In genomic region chr1:170414989-170415733, GRCh38 we compare ENCODE assay signal across 19 cellular contexts.
DNase-seq lines count a peak whose midpoint lies in the region; ATAC-seq, FAIRE-seq and TF ChIP-seq lines count a peak whose summit lies in the region.
"Had no signal": no experiment of that assay in that cellular context is flagged by ENCODE, and none has a peak within 500 bp of the region (broad histone marks: within the 10 kb centered on the region; RNA-seq: fewer than 3 reads in every experiment).

No MANE protein-coding gene starts in this region.

- H3K4me3 ChIP-seq in breast epithelium (no peak overlapping the region), mammary epithelial cell (replicated peaks in 1 of 3; ENCODE audit: insufficient read depth in 1 of 3, low read depth in 2 of 3, low read length in 3 of 3) (no peak overlapping the region), aorta (ENCODE audit: low read length in 2 of 2) (no peak overlapping the region), HepG2 (replicated peaks in 1 of 3; ENCODE audit: insufficient read depth in 1 of 3, low read depth in 2 of 3, low read length in 3 of 3) (no peak overlapping the region)

- in situ Hi-C loops in mammary epithelial cell (cut with MboI; ENCODE audit: low sequenced_read_pairs in 2 of 2), result no loop called here
- in situ Hi-C loops in HepG2 (cut with HindIII; ENCODE audit: extremely low pct_ligation_motif_present, low pct_unique_long_range_greater_than_20kb), result no loop called here

- BruUV-seq in mammary epithelial cell (replicated peaks; lab: Mats Ljungman, UMichigan) (no TSS peak), HepG2 (replicated peaks; lab: Mats Ljungman, UMichigan) (no TSS peak)

- H3K9me3 ChIP-seq in breast epithelium, result no peaks in the 10 kb centered on the region
- H3K9me3 ChIP-seq in mammary epithelial cell (replicated peaks; ENCODE audit: insufficient read depth, low read length), result no peaks in the 10 kb centered on the region
- no peaks in the 10 kb centered on the region for H3K9me3 ChIP-seq in aorta (ENCODE audit: control insufficient read depth, low read length)
- H3K9me3 ChIP-seq in HepG2 (ENCODE audit: low read length), result no peaks in the 10 kb centered on the region

- H3K4me2 ChIP-seq in mammary epithelial cell (ENCODE audit: insufficient read depth, low read depth, low read length) (no peak overlapping the region), HepG2 (ENCODE audit: low read depth, low read length) (no peak overlapping the region)

- TF ChIP-seq CTCF in breast epithelium (IDR thresholded peaks at IDR 0.05), result no peak
- TF ChIP-seq CTCF in mammary epithelial cell (conservative IDR thresholded peaks at IDR 0.05 in 1 of 2, IDR thresholded peaks at IDR 0.05 in 1 of 2; ENCODE audit: extremely low read depth in 1 of 2, insufficient read depth in 1 of 2, low read depth in 1 of 2, low read length in 2 of 2), result no peak
- no peak for TF ChIP-seq CTCF in HepG2 (CRISPR knock-in tag; IDR thresholded peaks at IDR 0.05)

- POLR2A ChIA-PET in HepG2 (lab: Yijun Ruan, JAX), result no interaction called here

- H3K79me2 ChIP-seq in mammary epithelial cell (ENCODE audit: insufficient read depth, low read length) (no peaks in the 10 kb centered on the region), HepG2 (ENCODE audit: insufficient read depth, low read length) (no peaks in the 10 kb centered on the region)

- TF ChIP-seq EP300 in HepG2 (IDR thresholded peaks at IDR 0.05; ENCODE audit: low read depth in 2 of 2, low read length in 2 of 2), result no peak
- TF ChIP-seq EP300 in HepG2 (CRISPR knock-in tag; IDR thresholded peaks at IDR 0.05; ENCODE audit: borderline replicate concordance), result no peak

- FAIRE-seq in HepG2 (lab: Jason Lieb, UNC), result no peak
- FAIRE-seq: TTC549 had no signal

- TF ChIP-seq POLR2A in breast epithelium (IDR thresholded peaks at IDR 0.05) (no peak), HepG2 (IDR thresholded peaks at IDR 0.05; ENCODE audit: insufficient read depth in 1 of 2, low read depth in 2 of 2, low read length in 2 of 2) (no peak)

- intact Hi-C loops in breast epithelium (cut with DNase I; ENCODE audit: low total_unique reads) (no loop called here), mammary epithelial cell (cut with micrococcal nuclease) (no loop called here), aorta (cut with DNase I) (loop anchor here (5.0 to 10.0 kb wide), 4 partner anchors 57 to 340 kb away; partner anchors contain the start of genes GORAB (in 1 of the 2), KIFAP3 (in 1 of the 2) and PRRX1 (in 1 of the 2)), HepG2 (cut with micrococcal nuclease; ENCODE audit: unreplicated experiment) (no loop called here)

- H2AFZ ChIP-seq in mammary epithelial cell (ENCODE audit: low read depth, low read length) (no peak overlapping the region), HepG2 (ENCODE audit: low read length) (no peak overlapping the region)

- dilution Hi-C loops in mammary epithelial cell (cut with HindIII; ENCODE audit: low sequenced_read_pairs), result no loop called here

- DNase-seq in breast epithelium (ENCODE audit: low spot score in 2 of 2) (no peak), mammary epithelial cell (no peak), fibroblast of gingiva (ENCODE audit: low read depth) (peak; percentile 52), medulla oblongata (ENCODE audit: extremely low spot score) (peak; percentile 42), aorta (no peak), NCI-H82 treated with DMSO at 0.1 percent for 48 hours (lab: John Stamatoyannopoulos, UW; ENCODE audit: unreplicated experiment) (no peak), HepG2 (ENCODE audit: low spot score) (no peak)
- DNase-seq: 8988T; activated CD4-positive, alpha-beta T cell treated with anti-CD3 and anti-CD28 coated beads, Interleukin-2, amount 50 U/mL, for 4 hours; glutamatergic neuron; naive B cell; NCI-H2029 treated with DMSO at 0.1 percent for 48 hours; NK-92 treated with Interleukin-12 subunit alpha and Interleukin-12 subunit beta, amount 100 ng/mL, for 24 hours; SIG-M5; stimulated activated CD4-positive, alpha-beta T cell treated with anti-CD3 and anti-CD28 coated beads, Interleukin-4, amount 100 ng/mL, for 4 hours had no signal

- H3K9ac ChIP-seq in mammary epithelial cell (ENCODE audit: insufficient read depth, low read length) (no peak overlapping the region), HepG2 (ENCODE audit: insufficient read depth, low read depth, low read length) (no peak overlapping the region)

- H3K27me3 ChIP-seq in breast epithelium (no peaks in the 10 kb centered on the region), mammary epithelial cell (ENCODE audit: insufficient read depth, low read length) (no peaks in the 10 kb centered on the region), aorta (ENCODE audit: control insufficient read depth in 1 of 2, insufficient read depth in 2 of 2, low read length in 1 of 2) (no peaks in the 10 kb centered on the region), HepG2 (ENCODE audit: control insufficient read depth in 1 of 2, insufficient read depth in 2 of 2, low read length in 2 of 2) (no peaks in the 10 kb centered on the region)

- TF ChIP-seq RAD21 in HepG2 (CRISPR knock-in tag; IDR thresholded peaks at IDR 0.05), result no peak

- 74% methylated on average over 3 of the region's 3 CpGs for WGBS in mammary epithelial cell (ENCODE audit: low coverage, missing lambda C conversion rate)
- 23 to 31% methylated on average over 3 of the region's 3 CpGs for WGBS in aorta, 2 donors
- WGBS in HepG2 (ENCODE audit: low lambda C conversion rate), result 0% methylated on average over 3 of the region's 3 CpGs

- CTCF ChIA-PET in mammary epithelial cell (lab: Charles Lee; ENCODE audit: low non-redundant PET), result no interaction called here
- CTCF ChIA-PET in HepG2 (lab: Yijun Ruan, JAX; ENCODE audit: low intra/inter-chr PET ratio, low total read pairs), result no interaction called here

- ATAC-seq in aorta (ENCODE audit: low FRiP score) (peak; percentile 81), HG03097 (IDR thresholded peaks at IDR 0.05; ENCODE audit: low FRiP score, unreplicated experiment) (no peak), HepG2 (no peak)
- ATAC-seq: HCT116; stimulated activated memory B cell treated with anti-CD40 and anti-IgM and Interleukin-4, amounts not matched to agents 10 μg/mL and 1 μg/mL and 100 μg/mL, for 72 hours had no signal

- H4K20me1 ChIP-seq in mammary epithelial cell (ENCODE audit: insufficient read depth, low read length) (no peaks in the 10 kb centered on the region), HepG2 (ENCODE audit: insufficient read depth, low read length) (no peaks in the 10 kb centered on the region)

- H3K4me1 ChIP-seq in breast epithelium, result no peaks in the 10 kb centered on the region
- no peaks in the 10 kb centered on the region for H3K4me1 ChIP-seq in mammary epithelial cell (ENCODE audit: insufficient read depth, low read length)
- peaks cover 1 to 3% of the 10 kb centered on the region in 2 donors for H3K4me1 ChIP-seq in aorta (ENCODE audit: control insufficient read depth in 1 of 2, insufficient read depth in 2 of 2, low read length in 2 of 2)
- no peaks in the 10 kb centered on the region for H3K4me1 ChIP-seq in HepG2 (ENCODE audit: insufficient read depth, low read length)

- H3K36me3 ChIP-seq in breast epithelium, result no peaks in the 10 kb centered on the region
- no peaks in the 10 kb centered on the region for H3K36me3 ChIP-seq in mammary epithelial cell (ENCODE audit: insufficient read depth, low read length)
- no peaks in the 10 kb centered on the region for H3K36me3 ChIP-seq in aorta (ENCODE audit: control insufficient read depth in 1 of 2, insufficient read depth in 2 of 2, low read length in 1 of 2)
- no peaks in the 10 kb centered on the region for H3K36me3 ChIP-seq in HepG2 (replicated peaks in 1 of 2; ENCODE audit: control insufficient read depth in 1 of 2, insufficient read depth in 2 of 2, low read length in 2 of 2)

- H3K27ac ChIP-seq in breast epithelium (peak overlapping the region; percentile 40 to 66), mammary epithelial cell (ENCODE audit: insufficient read depth, low read depth, low read length) (no peak overlapping the region), aorta (ENCODE audit: low read depth in 1 of 2, low read length in 2 of 2) (peak overlapping the region; percentile 57 to 95), HepG2 (ENCODE audit: extremely low read length, insufficient read depth, low read length) (no peak overlapping the region)

TF ChIP-seq in HepG2, 621 proteins besides CTCF, POLR2A, EP300 and RAD21 (continues in another document):
- no peak for TF ChIP-seq ATF4 (CRISPR knock-in tag; IDR thresholded peaks at IDR 0.05)
- TF ChIP-seq NFE2 (CRISPR knock-in tag; IDR thresholded peaks at IDR 0.05), result no peak
- no peak for TF ChIP-seq MEIS2 (CRISPR knock-in tag; IDR thresholded peaks at IDR 0.05)
- TF ChIP-seq MTERF4 (CRISPR knock-in tag; IDR thresholded peaks at IDR 0.05), result no peak

Comparison
In these comparisons a context has a peak if more than half of its experiments do, and no peak if none do; other contexts are left out.
1. H3K27ac ChIP-seq: peak in breast epithelium (2 of 2) and aorta (2 of 2); none in mammary epithelial cell (single experiment) and HepG2 (single experiment).
2. DNase-seq: peak in fibroblast of gingiva (single experiment) and medulla oblongata (single experiment); none in breast epithelium (0 of 2), mammary epithelial cell (single experiment), aorta (0 of 2), NCI-H82 treated with DMSO at 0.1 percent for 48 hours (single experiment) and HepG2 (single experiment).
3. intact Hi-C loops: an anchor here in aorta (5.0 to 10.0 kb wide); none called in breast epithelium, mammary epithelial cell and HepG2.